ENCODE assay signal across 13 cellular contexts in genomic region chr2:240604939-240605716, GRCh38. TPM values are rescaled to one million over a fixed set of nuclear protein-coding genes. Genes with fewer than 3 reads are reported as not detected.
DNase-seq lines count a peak whose midpoint lies in the region; ATAC-seq and TF ChIP-seq lines count a peak whose summit lies in the region.
"Had no signal": no experiment of that assay in that cellular context is flagged by ENCODE, and none has a peak within 500 bp of the region (broad histone marks: within the 10 kb centered on the region; RNA-seq: fewer than 3 reads in every experiment).

No MANE protein-coding gene starts in this region.

- no peak overlapping the region for H3K27ac ChIP-seq in right atrium auricular region
- no peak overlapping the region for H3K27ac ChIP-seq in ascending aorta
- no peak overlapping the region for H3K27ac ChIP-seq in suprapubic skin
- H3K27ac ChIP-seq in CD8-positive, alpha-beta T cell (ENCODE audit: low read depth, low read length) = no peak overlapping the region
- H3K27ac ChIP-seq: esophagus squamous epithelium, SK-N-MC had no signal

- POLR2A ChIA-PET in CD8-positive, alpha-beta T cell (lab: Charles Lee) = no interaction called here

- H3K27me3 Mint-ChIP-seq in CD8-positive, alpha-beta T cell (ENCODE audit: low read depth) = no peaks in the 10 kb centered on the region
- H3K27me3 Mint-ChIP-seq: activated naive CD8-positive, alpha-beta T cell treated with anti-CD3 and anti-CD28 coated beads, Interleukin-2, amount 50 U/mL, for 24 hours had no signal

- WGBS in suprapubic skin = 91% methylated on average over 19 of the region's 19 CpGs

- H3K4me1 ChIP-seq in right atrium auricular region = peaks cover 0 to 9% of the 10 kb centered on the region in 2 donors
- no peaks in the 10 kb centered on the region for H3K4me1 ChIP-seq in ascending aorta
- no peaks in the 10 kb centered on the region for H3K4me1 ChIP-seq in suprapubic skin
- no peaks in the 10 kb centered on the region for H3K4me1 ChIP-seq in CD8-positive, alpha-beta T cell (ENCODE audit: insufficient read depth, low read length)

- peak; percentile 71 for DNase-seq in cardiac septum (ENCODE audit: low spot score)
- no peak for DNase-seq in right atrium auricular region (ENCODE audit: low spot score)
- peak; percentile 5 to 60 for DNase-seq in ascending aorta (ENCODE audit: low spot score in 2 of 2)
- DNase-seq in mesenteric fat pad (ENCODE audit: low spot score) = peak; percentile 87
- DNase-seq in suprapubic skin (ENCODE audit: low spot score in 2 of 2) = peak; percentile 48 to 76
- DNase-seq in AG08396 (ENCODE audit: low spot score) = no peak
- no peak for DNase-seq in CD8-positive, alpha-beta T cell
- no peak for DNase-seq in DMS153 (lab: John Stamatoyannopoulos, UW)
- DNase-seq: activated naive CD8-positive, alpha-beta T cell treated with anti-CD3 and anti-CD28 coated beads, Interleukin-2, amount 50 U/mL, for 24 hours; DND-41; esophagus squamous epithelium had no signal

- H3K4me3 Mint-ChIP-seq in CD8-positive, alpha-beta T cell = no peak overlapping the region
- H3K4me3 Mint-ChIP-seq: activated naive CD8-positive, alpha-beta T cell treated with anti-CD3 and anti-CD28 coated beads, Interleukin-2, amount 50 U/mL, for 24 hours had no signal

- ATAC-seq in CD8-positive, alpha-beta T cell = no peak
- ATAC-seq: activated naive CD8-positive, alpha-beta T cell treated with anti-CD3 and anti-CD28 coated beads, Interleukin-2, amount 50 U/mL, for 24 hours had no signal

- no peaks in the 10 kb centered on the region for H3K36me3 ChIP-seq in right atrium auricular region
- H3K36me3 ChIP-seq in ascending aorta = no peaks in the 10 kb centered on the region
- peaks cover 8% of the 10 kb centered on the region for H3K36me3 ChIP-seq in suprapubic skin
- no peaks in the 10 kb centered on the region for H3K36me3 ChIP-seq in CD8-positive, alpha-beta T cell (ENCODE audit: insufficient read depth, low read length)

- CTCF ChIA-PET in CD8-positive, alpha-beta T cell (lab: Charles Lee) = no interaction called here

- no peaks in the 10 kb centered on the region for H3K9me3 ChIP-seq in right atrium auricular region
- no peaks in the 10 kb centered on the region for H3K9me3 ChIP-seq in ascending aorta
- no peaks in the 10 kb centered on the region for H3K9me3 ChIP-seq in suprapubic skin
- no peaks in the 10 kb centered on the region for H3K9me3 ChIP-seq in CD8-positive, alpha-beta T cell (ENCODE audit: low read length)
- H3K9me3 ChIP-seq: esophagus squamous epithelium had no signal

- H3K27ac Mint-ChIP-seq in CD8-positive, alpha-beta T cell = no peak overlapping the region
- H3K27ac Mint-ChIP-seq: activated naive CD8-positive, alpha-beta T cell treated with anti-CD3 and anti-CD28 coated beads, Interleukin-2, amount 50 U/mL, for 24 hours had no signal

- H3K4me3 ChIP-seq in right atrium auricular region (no peak overlapping the region), ascending aorta (no peak overlapping the region), suprapubic skin (no peak overlapping the region)
- no peak overlapping the region for H3K4me3 ChIP-seq in CD8-positive, alpha-beta T cell (ENCODE audit: low read depth, low read length)
- H3K4me3 ChIP-seq: esophagus squamous epithelium, SK-N-MC had no signal

- H3K4me1 Mint-ChIP-seq in CD8-positive, alpha-beta T cell (ENCODE audit: low read depth) = no peaks in the 10 kb centered on the region
- H3K4me1 Mint-ChIP-seq: activated naive CD8-positive, alpha-beta T cell treated with anti-CD3 and anti-CD28 coated beads, Interleukin-2, amount 50 U/mL, for 24 hours had no signal

- H3K27me3 ChIP-seq in right atrium auricular region (no peaks in the 10 kb centered on the region), ascending aorta (no peaks in the 10 kb centered on the region), suprapubic skin (no peaks in the 10 kb centered on the region)
- H3K27me3 ChIP-seq in CD8-positive, alpha-beta T cell (ENCODE audit: insufficient read depth, low read length) = no peaks in the 10 kb centered on the region
- H3K27me3 ChIP-seq: esophagus squamous epithelium had no signal

- H3K36me3 Mint-ChIP-seq in CD8-positive, alpha-beta T cell = peaks cover 10% of the 10 kb centered on the region

- intact Hi-C loops in cardiac septum (cut with DNase I) (loop anchor here (10.0 kb wide), 1 partner anchor 230 kb away; no protein-coding TSS in a partner anchor), ascending aorta (cut with DNase I) (no loop called here)
- intact Hi-C loops in CD8-positive, alpha-beta T cell (cut with DNase I, micrococcal nuclease) = no loop called here

- H3K9me3 Mint-ChIP-seq in CD8-positive, alpha-beta T cell = no peaks in the 10 kb centered on the region
- H3K9me3 Mint-ChIP-seq: activated naive CD8-positive, alpha-beta T cell treated with anti-CD3 and anti-CD28 coated beads, Interleukin-2, amount 50 U/mL, for 24 hours had no signal

- TF ChIP-seq POLR2A in suprapubic skin (IDR thresholded peaks at IDR 0.05) = no peak

- TF ChIP-seq CTCF in right atrium auricular region (IDR thresholded peaks at IDR 0.05) (no peak), ascending aorta (IDR thresholded peaks at IDR 0.05) (no peak), suprapubic skin (IDR thresholded peaks at IDR 0.05) (no peak)
- no peak for TF ChIP-seq CTCF in CD8-positive, alpha-beta T cell (IDR thresholded peaks at IDR 0.05)

- TF ChIP-seq EP300 in suprapubic skin (IDR thresholded peaks at IDR 0.05) = no peak

RNA-seq across cellular contexts. Expression of gene CAPN10, which starts 18.6 kb away (rescaled TPM):
- total RNA-seq in cardiac septum (24.3 TPM), right atrium auricular region (10 to 100 TPM; 14.1 to 14.6 TPM), ascending aorta (27.8 TPM), mesenteric fat pad (18.2 TPM), suprapubic skin (10 to 100 TPM; 31.3 to 73.6 (median 37.9) TPM)
- total RNA-seq in CD8-positive, alpha-beta T cell = 10 to 100 TPM; 65.9 to 68.9 TPM

RNA-seq across cellular contexts. Expression of gene GPR35, which starts 20.2 kb away (rescaled TPM):
- total RNA-seq in cardiac septum (1.5 TPM), right atrium auricular region (under 1 TPM; 0.56 to 0.86 TPM), ascending aorta (not detected), mesenteric fat pad (1.9 TPM), suprapubic skin (1 to 10 TPM; 1.4 to 7.5 (median 2.5) TPM)
- 10 to 100 TPM; 17.5 to 18.7 TPM for total RNA-seq in CD8-positive, alpha-beta T cell
- total RNA-seq: IMR-90 had no signal

RNA-seq across cellular contexts. Expression of gene RNPEPL1, which starts 36.8 kb away (rescaled TPM):
- total RNA-seq in cardiac septum = 73.8 TPM
- 10 to 100 TPM; 62.0 to 76.3 TPM for total RNA-seq in right atrium auricular region
- 196 TPM for total RNA-seq in ascending aorta
- 69.9 TPM for total RNA-seq in mesenteric fat pad
- 100 to 1,000 TPM in 1 of 4 donors, 10 to 100 TPM in 3; 70.8 to 104 (median 72.6) TPM for total RNA-seq in suprapubic skin
- total RNA-seq in CD8-positive, alpha-beta T cell = 10 to 100 TPM; 73.3 to 75.0 TPM

RNA-seq across cellular contexts. Expression of gene DUSP28, which starts 45.0 kb away (rescaled TPM):
- total RNA-seq in cardiac septum = 9.7 TPM
- total RNA-seq in right atrium auricular region = 10 to 100 TPM; 12.0 to 17.5 TPM
- total RNA-seq in ascending aorta = 72.3 TPM
- total RNA-seq in mesenteric fat pad = 3.8 TPM
- total RNA-seq in suprapubic skin = 10 to 100 TPM in 1 of 4 donors, 1 to 10 TPM in 3; 6.3 to 10.4 (median 8.3) TPM
- total RNA-seq in CD8-positive, alpha-beta T cell = 10 to 100 TPM; 16.4 to 17.3 TPM

RNA-seq across cellular contexts. Expression of gene ANKMY1, which starts 47.3 kb away (rescaled TPM):
- total RNA-seq in cardiac septum (8.2 TPM), right atrium auricular region (1 to 10 TPM; 3.7 to 7.9 TPM), ascending aorta (14.4 TPM), mesenteric fat pad (11.4 TPM), suprapubic skin (10 to 100 TPM; 12.2 to 52.1 (median 23.0) TPM)
- total RNA-seq in CD8-positive, alpha-beta T cell = 10 to 100 TPM; 23.4 to 23.9 TPM

Comparison
In these comparisons a context has a peak if more than half of its experiments do, and no peak if none do; other contexts are left out.
1. DNase-seq: peak in cardiac septum (single experiment), ascending aorta (2 of 2), mesenteric fat pad (single experiment) and suprapubic skin (2 of 2); none in right atrium auricular region (single experiment), AG08396 (single experiment), CD8-positive, alpha-beta T cell (0 of 7) and DMS153 (single experiment).